8 cellular contexts compared by ENCODE assay signal in the genomic region with DNA sequence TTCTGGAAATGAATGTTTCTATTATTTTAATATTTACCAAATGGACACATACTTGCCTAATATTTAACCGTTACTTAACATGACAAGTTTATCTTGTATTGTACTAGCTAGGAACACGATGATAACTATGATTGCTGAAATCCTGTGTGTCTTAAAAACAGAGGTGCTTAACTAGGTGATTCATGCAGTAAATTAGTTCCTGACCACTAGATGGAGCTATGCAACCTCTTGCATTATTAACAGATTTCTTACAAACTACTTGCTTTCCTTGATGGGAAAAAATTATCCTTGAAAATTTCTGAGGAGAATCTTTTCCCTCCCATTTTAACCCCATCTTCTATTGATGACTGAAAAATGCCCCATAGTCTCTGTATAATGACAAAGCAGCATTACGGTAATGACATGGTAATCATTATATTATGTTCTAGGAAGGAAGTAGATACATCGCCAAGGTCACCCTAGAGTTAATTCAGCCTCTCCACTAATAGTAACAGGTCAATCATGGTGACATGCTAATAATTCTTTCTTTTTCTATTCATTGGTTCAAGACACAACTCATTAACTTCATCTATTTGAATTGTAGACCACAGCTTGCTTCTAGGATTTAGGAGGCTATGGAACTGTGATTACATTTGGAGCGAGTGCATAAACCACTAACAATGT.
DNase-seq lines count a peak whose midpoint lies in the region; ATAC-seq and TF ChIP-seq lines count a peak whose summit lies in the region.

No MANE protein-coding gene starts in this region.

- TF ChIP-seq CTCF in BE2C (IDR thresholded peaks at IDR 0.05; ENCODE audit: low read depth, low read length) (peak; percentile 80), fibroblast of mammary gland (conservative IDR thresholded peaks at IDR 0.05; ENCODE audit: control insufficient read depth, insufficient read depth, low read depth, low read length) (peak; percentile 70), retinal pigment epithelial cell (conservative IDR thresholded peaks at IDR 0.05; ENCODE audit: low read depth, low read length) (peak; percentile 74)

- no peaks in the 10 kb centered on the region for H3K36me3 ChIP-seq in BE2C

- no peaks in the 10 kb centered on the region for H3K9me3 ChIP-seq in BE2C

- H3K4me3 ChIP-seq in BE2C (ENCODE audit: low read depth, low read length) (no peak overlapping the region), fibroblast of mammary gland (ENCODE audit: control insufficient read depth, low read depth, low read length) (no peak overlapping the region), retinal pigment epithelial cell (ENCODE audit: low read length) (no peak overlapping the region)

- H3K27me3 ChIP-seq in BE2C = no peaks in the 10 kb centered on the region

- DNase-seq in BE2C (no peak), HuH-7.5 (ENCODE audit: low spot score) (peak; percentile 9), RPMI7951 (ENCODE audit: low read depth) (peak; percentile 39), fibroblast of mammary gland (ENCODE audit: low read depth) (peak; percentile 68), retinal pigment epithelial cell (ENCODE audit: low read depth) (no peak), NCI-H187 (lab: John Stamatoyannopoulos, UW) (no peak)
- no peak for DNase-seq in activated CD4-positive, alpha-beta T cell treated with anti-CD3 and anti-CD28 coated beads for 48 hours

- 0 out of 2 replicates have a peak, but pooled peaks cover 3% of the 10 kb centered on the region for H3K4me1 ChIP-seq in BE2C

- ATAC-seq in GM18907 (IDR thresholded peaks at IDR 0.05; ENCODE audit: unreplicated experiment) = peak; percentile 53

Comparison
In these comparisons a context has a peak if more than half of its experiments do, and no peak if none do; other contexts are left out.
1. DNase-seq: peak in HuH-7.5 (single experiment), RPMI7951 (single experiment) and fibroblast of mammary gland (single experiment); none in BE2C (single experiment), retinal pigment epithelial cell (single experiment), NCI-H187 (0 of 2) and activated CD4-positive, alpha-beta T cell treated with anti-CD3 and anti-CD28 coated beads for 48 hours (single experiment).
2. Peak in every context shown above with its lines, with median percentiles within 50 percentile points of each other: CTCF ChIP-seq.